Comparison of ENCODE assay signal across 2 cellular contexts in the genomic region with DNA sequence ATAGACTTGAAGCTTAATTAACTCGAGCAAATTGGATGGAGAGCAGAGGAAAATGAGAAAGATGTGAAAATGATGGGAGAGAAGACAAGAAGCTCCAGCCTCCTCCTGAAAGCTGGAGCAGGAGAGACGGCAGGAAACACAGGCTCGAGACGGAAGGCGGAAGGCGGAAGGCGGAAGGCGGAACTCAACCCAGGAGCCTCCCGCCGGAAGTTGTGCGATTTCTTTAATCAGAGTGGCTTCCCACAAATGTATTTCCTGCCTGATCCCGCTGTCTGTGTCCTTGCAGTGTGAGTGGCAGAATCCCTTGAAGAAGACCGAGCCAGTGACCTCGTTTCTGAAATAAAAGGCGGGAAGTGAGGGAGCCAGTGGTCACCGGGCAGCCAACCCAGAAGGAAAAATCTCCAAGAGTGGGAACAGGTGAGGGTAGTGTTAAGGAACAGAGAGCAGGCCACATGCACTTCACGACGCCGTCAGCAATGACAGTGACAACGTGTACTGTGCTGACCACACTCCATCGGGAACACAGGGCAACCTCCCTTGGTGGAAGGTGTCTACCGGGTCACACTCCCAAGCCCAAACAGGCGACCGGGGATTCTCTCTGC.
TF ChIP-seq lines count a peak whose summit lies in the region.

No MANE protein-coding gene starts in this region.

TF ChIP-seq in K562, 482 proteins besides CTCF, POLR2A, EP300 and RAD21 (continues in another document):
- TF ChIP-seq, protein P1, sequence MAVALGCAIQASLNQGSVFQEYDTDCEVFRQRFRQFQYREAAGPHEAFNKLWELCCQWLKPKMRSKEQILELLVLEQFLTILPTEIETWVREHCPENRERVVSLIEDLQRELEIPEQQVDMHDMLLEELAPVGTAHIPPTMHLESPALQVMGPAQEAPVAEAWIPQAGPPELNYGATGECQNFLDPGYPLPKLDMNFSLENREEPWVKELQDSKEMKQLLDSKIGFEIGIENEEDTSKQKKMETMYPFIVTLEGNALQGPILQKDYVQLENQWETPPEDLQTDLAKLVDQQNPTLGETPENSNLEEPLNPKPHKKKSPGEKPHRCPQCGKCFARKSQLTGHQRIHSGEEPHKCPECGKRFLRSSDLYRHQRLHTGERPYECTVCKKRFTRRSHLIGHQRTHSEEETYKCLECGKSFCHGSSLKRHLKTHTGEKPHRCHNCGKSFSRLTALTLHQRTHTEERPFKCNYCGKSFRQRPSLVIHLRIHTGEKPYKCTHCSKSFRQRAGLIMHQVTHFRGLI (CRISPR knock-in tag; IDR thresholded peaks at IDR 0.05) = peak; percentile 17; the same call in 1 of the 2 replicates
- TF ChIP-seq, protein P2, sequence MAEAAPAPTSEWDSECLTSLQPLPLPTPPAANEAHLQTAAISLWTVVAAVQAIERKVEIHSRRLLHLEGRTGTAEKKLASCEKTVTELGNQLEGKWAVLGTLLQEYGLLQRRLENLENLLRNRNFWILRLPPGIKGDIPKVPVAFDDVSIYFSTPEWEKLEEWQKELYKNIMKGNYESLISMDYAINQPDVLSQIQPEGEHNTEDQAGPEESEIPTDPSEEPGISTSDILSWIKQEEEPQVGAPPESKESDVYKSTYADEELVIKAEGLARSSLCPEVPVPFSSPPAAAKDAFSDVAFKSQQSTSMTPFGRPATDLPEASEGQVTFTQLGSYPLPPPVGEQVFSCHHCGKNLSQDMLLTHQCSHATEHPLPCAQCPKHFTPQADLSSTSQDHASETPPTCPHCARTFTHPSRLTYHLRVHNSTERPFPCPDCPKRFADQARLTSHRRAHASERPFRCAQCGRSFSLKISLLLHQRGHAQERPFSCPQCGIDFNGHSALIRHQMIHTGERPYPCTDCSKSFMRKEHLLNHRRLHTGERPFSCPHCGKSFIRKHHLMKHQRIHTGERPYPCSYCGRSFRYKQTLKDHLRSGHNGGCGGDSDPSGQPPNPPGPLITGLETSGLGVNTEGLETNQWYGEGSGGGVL (CRISPR knock-in tag; IDR thresholded peaks at IDR 0.05) = no peak
- TF ChIP-seq, protein P3, sequence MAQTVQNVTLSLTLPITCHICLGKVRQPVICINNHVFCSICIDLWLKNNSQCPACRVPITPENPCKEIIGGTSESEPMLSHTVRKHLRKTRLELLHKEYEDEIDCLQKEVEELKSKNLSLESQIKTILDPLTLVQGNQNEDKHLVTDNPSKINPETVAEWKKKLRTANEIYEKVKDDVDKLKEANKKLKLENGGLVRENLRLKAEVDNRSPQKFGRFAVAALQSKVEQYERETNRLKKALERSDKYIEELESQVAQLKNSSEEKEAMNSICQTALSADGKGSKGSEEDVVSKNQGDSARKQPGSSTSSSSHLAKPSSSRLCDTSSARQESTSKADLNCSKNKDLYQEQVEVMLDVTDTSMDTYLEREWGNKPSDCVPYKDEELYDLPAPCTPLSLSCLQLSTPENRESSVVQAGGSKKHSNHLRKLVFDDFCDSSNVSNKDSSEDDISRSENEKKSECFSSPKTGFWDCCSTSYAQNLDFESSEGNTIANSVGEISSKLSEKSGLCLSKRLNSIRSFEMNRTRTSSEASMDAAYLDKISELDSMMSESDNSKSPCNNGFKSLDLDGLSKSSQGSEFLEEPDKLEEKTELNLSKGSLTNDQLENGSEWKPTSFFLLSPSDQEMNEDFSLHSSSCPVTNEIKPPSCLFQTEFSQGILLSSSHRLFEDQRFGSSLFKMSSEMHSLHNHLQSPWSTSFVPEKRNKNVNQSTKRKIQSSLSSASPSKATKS (CRISPR knock-in tag; IDR thresholded peaks at IDR 0.05) = no peak
- TF ChIP-seq EHMT2 (IDR thresholded peaks at IDR 0.05) (0 out of 2 replicates have a peak, but pooled peaks have one; percentile 57), GABPA (tag; conservative IDR thresholded peaks at IDR 0.05; ENCODE audit: low read depth) (peak; percentile 83), MCM5 (IDR thresholded peaks at IDR 0.05; ENCODE audit: low read depth) (no peak), ZNF696 (CRISPR knock-in tag; conservative IDR thresholded peaks at IDR 0.05) (no peak), ZNF124 (CRISPR knock-in tag; IDR thresholded peaks at IDR 0.05) (no peak), ZNF778 (CRISPR knock-in tag; IDR thresholded peaks at IDR 0.05) (no peak), DMBX1 (CRISPR knock-in tag; IDR thresholded peaks at IDR 0.05; ENCODE audit: borderline replicate concordance) (no peak; the same call in 1 of the 2 replicates), SMAD4 (CRISPR knock-in tag; conservative IDR thresholded peaks at IDR 0.05) (0 out of 2 replicates have a peak, but pooled peaks have one; percentile 14), ZNF282 (CRISPR knock-in tag; IDR thresholded peaks at IDR 0.05) (no peak), L3MBTL2 (IDR thresholded peaks at IDR 0.05) (peak; percentile 83), ARNT (IDR thresholded peaks at IDR 0.05) (no peak), ELF1 (tag; IDR thresholded peaks at IDR 0.05) (peak; percentile 77), ZNF584 (CRISPR knock-in tag; IDR thresholded peaks at IDR 0.05; ENCODE audit: low read depth) (0 out of 2 replicates have a peak, but pooled peaks have one; percentile 33)
- TF ChIP-seq, protein P4, sequence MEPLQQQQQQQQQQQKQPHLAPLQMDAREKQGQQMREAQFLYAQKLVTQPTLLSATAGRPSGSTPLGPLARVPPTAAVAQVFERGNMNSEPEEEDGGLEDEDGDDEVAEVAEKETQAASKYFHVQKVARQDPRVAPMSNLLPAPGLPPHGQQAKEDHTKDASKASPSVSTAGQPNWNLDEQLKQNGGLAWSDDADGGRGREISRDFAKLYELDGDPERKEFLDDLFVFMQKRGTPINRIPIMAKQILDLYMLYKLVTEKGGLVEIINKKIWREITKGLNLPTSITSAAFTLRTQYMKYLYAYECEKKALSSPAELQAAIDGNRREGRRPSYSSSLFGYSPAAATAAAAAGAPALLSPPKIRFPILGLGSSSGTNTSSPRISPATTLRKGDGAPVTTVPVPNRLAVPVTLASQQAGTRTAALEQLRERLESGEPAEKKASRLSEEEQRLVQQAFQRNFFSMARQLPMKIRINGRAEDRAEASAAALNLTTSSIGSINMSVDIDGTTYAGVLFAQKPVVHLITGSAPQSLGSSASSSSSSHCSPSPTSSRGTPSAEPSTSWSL (CRISPR knock-in tag; IDR thresholded peaks at IDR 0.05; ENCODE audit: borderline replicate concordance) = no peak
- TF ChIP-seq, protein P5, sequence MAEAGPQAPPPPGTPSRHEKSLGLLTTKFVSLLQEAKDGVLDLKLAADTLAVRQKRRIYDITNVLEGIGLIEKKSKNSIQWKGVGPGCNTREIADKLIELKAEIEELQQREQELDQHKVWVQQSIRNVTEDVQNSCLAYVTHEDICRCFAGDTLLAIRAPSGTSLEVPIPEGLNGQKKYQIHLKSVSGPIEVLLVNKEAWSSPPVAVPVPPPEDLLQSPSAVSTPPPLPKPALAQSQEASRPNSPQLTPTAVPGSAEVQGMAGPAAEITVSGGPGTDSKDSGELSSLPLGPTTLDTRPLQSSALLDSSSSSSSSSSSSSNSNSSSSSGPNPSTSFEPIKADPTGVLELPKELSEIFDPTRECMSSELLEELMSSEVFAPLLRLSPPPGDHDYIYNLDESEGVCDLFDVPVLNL (CRISPR knock-in tag; IDR thresholded peaks at IDR 0.05; ENCODE audit: low read depth) = no peak
- TF ChIP-seq, protein P6, sequence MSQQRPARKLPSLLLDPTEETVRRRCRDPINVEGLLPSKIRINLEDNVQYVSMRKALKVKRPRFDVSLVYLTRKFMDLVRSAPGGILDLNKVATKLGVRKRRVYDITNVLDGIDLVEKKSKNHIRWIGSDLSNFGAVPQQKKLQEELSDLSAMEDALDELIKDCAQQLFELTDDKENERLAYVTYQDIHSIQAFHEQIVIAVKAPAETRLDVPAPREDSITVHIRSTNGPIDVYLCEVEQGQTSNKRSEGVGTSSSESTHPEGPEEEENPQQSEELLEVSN (IDR thresholded peaks at IDR 0.05; ENCODE audit: borderline replicate concordance in 1 of 2, extremely low read depth in 1 of 2, insufficient read depth in 1 of 2, insufficient read length in 1 of 2, low read depth in 1 of 2, low read length in 1 of 2, poor library complexity in 1 of 2, severe bottlenecking in 1 of 2) = peak in 1 of 2 experiments; percentile 55

TF ChIP-seq in H1, 55 proteins besides CTCF, POLR2A, EP300 and RAD21:
- TF ChIP-seq CEBPB (IDR thresholded peaks at IDR 0.05; ENCODE audit: low read depth, low read length) = no peak
- TF ChIP-seq HDAC6 (IDR thresholded peaks at IDR 0.05; ENCODE audit: low read depth, low read length) = no peak
- TF ChIP-seq GTF2F1 (IDR thresholded peaks at IDR 0.05; ENCODE audit: borderline replicate concordance, low read depth, low read length) = no peak
- no peak for TF ChIP-seq RXRA (IDR thresholded peaks at IDR 0.05; ENCODE audit: insufficient read depth, low read depth, low read length)
- TF ChIP-seq, protein P7, sequence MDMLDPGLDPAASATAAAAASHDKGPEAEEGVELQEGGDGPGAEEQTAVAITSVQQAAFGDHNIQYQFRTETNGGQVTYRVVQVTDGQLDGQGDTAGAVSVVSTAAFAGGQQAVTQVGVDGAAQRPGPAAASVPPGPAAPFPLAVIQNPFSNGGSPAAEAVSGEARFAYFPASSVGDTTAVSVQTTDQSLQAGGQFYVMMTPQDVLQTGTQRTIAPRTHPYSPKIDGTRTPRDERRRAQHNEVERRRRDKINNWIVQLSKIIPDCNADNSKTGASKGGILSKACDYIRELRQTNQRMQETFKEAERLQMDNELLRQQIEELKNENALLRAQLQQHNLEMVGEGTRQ (IDR thresholded peaks at IDR 0.05; ENCODE audit: low read length) = no peak
- no peak for TF ChIP-seq SP4 (IDR thresholded peaks at IDR 0.05; ENCODE audit: low read length)
- no peak for TF ChIP-seq JUN (IDR thresholded peaks at IDR 0.05; ENCODE audit: low read depth, low read length)
- TF ChIP-seq YY1 (IDR thresholded peaks at IDR 0.05; ENCODE audit: low read depth, low read length) = no peak
- TF ChIP-seq, protein P6 (IDR thresholded peaks at IDR 0.05) = peak; percentile 80
- TF ChIP-seq KDM5A (IDR thresholded peaks at IDR 0.05; ENCODE audit: low read length) = no peak
- TF ChIP-seq ZNF274 (IDR thresholded peaks at IDR 0.05; ENCODE audit: borderline replicate concordance, extremely low read depth, low read length) = no peak
- no peak for TF ChIP-seq FOSL1 (IDR thresholded peaks at IDR 0.05; ENCODE audit: insufficient read depth, low read depth, low read length)
- TF ChIP-seq MAFK (IDR thresholded peaks at IDR 0.05; ENCODE audit: low read depth, low read length) = no peak
- TF ChIP-seq, protein P8, sequence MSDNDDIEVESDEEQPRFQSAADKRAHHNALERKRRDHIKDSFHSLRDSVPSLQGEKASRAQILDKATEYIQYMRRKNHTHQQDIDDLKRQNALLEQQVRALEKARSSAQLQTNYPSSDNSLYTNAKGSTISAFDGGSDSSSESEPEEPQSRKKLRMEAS (IDR thresholded peaks at IDR 0.05) = 0 out of 2 replicates have a peak, but pooled peaks have one; percentile 36
